Comparison of ENCODE assay signal across 18 cellular contexts in genomic region chr21:29007801-29008200, GRCh38. TPM values are rescaled to one million over a fixed set of nuclear protein-coding genes. Genes with fewer than 3 reads are reported as not detected.
DNase-seq lines count a peak whose midpoint lies in the region; ATAC-seq and TF ChIP-seq lines count a peak whose summit lies in the region.
"Had no signal": no experiment of that assay in that cellular context is flagged by ENCODE, and none has a peak within 500 bp of the region (broad histone marks: within the 10 kb centered on the region; RNA-seq: fewer than 3 reads in every experiment).

No MANE protein-coding gene starts in this region.

- no peak overlapping the region for H3K4me3 ChIP-seq in coronary artery
- H3K4me3 ChIP-seq: BLaER1 had no signal

- H3K27ac Mint-ChIP-seq in activated T-cell treated with anti-CD3 and anti-CD28 coated beads, Interleukin-2, amount 50 U/mL, for 72 hours, result peak overlapping the region; percentile 58
- peak overlapping the region; percentile 81 for H3K27ac Mint-ChIP-seq in type B pancreatic cell
- H3K27ac Mint-ChIP-seq: CD8-positive, alpha-beta memory T cell had no signal

- H3K27ac ChIP-seq in coronary artery, result no peak overlapping the region
- H3K27ac ChIP-seq: BLaER1, RWPE1 had no signal

- H3K27me3 Mint-ChIP-seq in activated T-cell treated with anti-CD3 and anti-CD28 coated beads, Interleukin-2, amount 50 U/mL, for 72 hours (ENCODE audit: low read depth), result no peaks in the 10 kb centered on the region
- H3K27me3 Mint-ChIP-seq in type B pancreatic cell, result no peaks in the 10 kb centered on the region
- H3K27me3 Mint-ChIP-seq: CD8-positive, alpha-beta memory T cell had no signal

- no peak overlapping the region for H3K4me3 Mint-ChIP-seq in activated T-cell treated with anti-CD3 and anti-CD28 coated beads, Interleukin-2, amount 50 U/mL, for 72 hours
- H3K4me3 Mint-ChIP-seq in type B pancreatic cell, result no peak overlapping the region

- TF ChIP-seq CTCF in type B pancreatic cell (conservative IDR thresholded peaks at IDR 0.05), result no peak
- no peak for TF ChIP-seq CTCF in coronary artery (IDR thresholded peaks at IDR 0.05)

- no peak for ATAC-seq in activated T-cell treated with anti-CD3 and anti-CD28 coated beads, Interleukin-2, amount 50 U/mL, for 72 hours (replicated peaks in 1 of 2)

- H3K36me3 Mint-ChIP-seq in activated T-cell treated with anti-CD3 and anti-CD28 coated beads, Interleukin-2, amount 50 U/mL, for 72 hours (ENCODE audit: insufficient read depth in 2 of 2), result peaks cover 0 to 3% of the 10 kb centered on the region in 2 donors
- H3K36me3 Mint-ChIP-seq in type B pancreatic cell, result peaks cover 4% of the 10 kb centered on the region

- no peaks in the 10 kb centered on the region for H3K9me3 Mint-ChIP-seq in activated T-cell treated with anti-CD3 and anti-CD28 coated beads, Interleukin-2, amount 50 U/mL, for 72 hours
- H3K9me3 Mint-ChIP-seq in type B pancreatic cell, result no peaks in the 10 kb centered on the region
- H3K9me3 Mint-ChIP-seq: CD8-positive, alpha-beta memory T cell had no signal

- peaks cover 11% of the 10 kb centered on the region for H3K4me1 Mint-ChIP-seq in activated T-cell treated with anti-CD3 and anti-CD28 coated beads, Interleukin-2, amount 50 U/mL, for 72 hours (ENCODE audit: low read depth)
- H3K4me1 Mint-ChIP-seq in type B pancreatic cell (ENCODE audit: unreplicated experiment), result peaks cover 4% of the 10 kb centered on the region

- no peak for DNase-seq in activated T-cell treated with anti-CD3 and anti-CD28 coated beads, Interleukin-2, amount 50 U/mL, for 72 hours
- no peak for DNase-seq in activated T-cell treated with anti-CD3 and anti-CD28 coated beads, Interleukin-2, amount 50 U/mL, for 1 hour
- peak; percentile 6 for DNase-seq in NCI-H226
- DNase-seq in islet precursor cell, result peak; percentile 64
- no peak for DNase-seq in type B pancreatic cell (ENCODE audit: extremely low spot score, unreplicated experiment)
- DNase-seq in coronary artery (ENCODE audit: low spot score), result no peak
- DNase-seq in Ammon's horn (ENCODE audit: low spot score), result no peak
- DNase-seq in D341Med (ENCODE audit: low spot score), result no peak
- DNase-seq: 8988T; CD8-positive, alpha-beta memory T cell; DMS 273 treated with DMSO at 0.1 percent for 48 hours; GOT3; Kasumi-1; NCI-H1930; NCI-H2171; NCI-H748 treated with DMSO at 0.1 percent for 48 hours had no signal

RNA-seq across cellular contexts. Expression of gene RWDD2B, which starts 11.3 kb away (rescaled TPM):
- total RNA-seq in activated T-cell treated with anti-CD3 and anti-CD28 coated beads, Interleukin-2, amount 50 U/mL, for 72 hours, result 10 to 100 TPM; 17.9 to 18.5 TPM
- 9.2 and 10.7 TPM in 2 replicates for total RNA-seq in type B pancreatic cell (ENCODE audit: low replicate concordance)

RNA-seq across cellular contexts. Expression of gene LTN1, which starts 15.1 kb away (rescaled TPM):
- total RNA-seq in activated T-cell treated with anti-CD3 and anti-CD28 coated beads, Interleukin-2, amount 50 U/mL, for 72 hours, result 10 to 100 TPM; 25.9 to 28.2 TPM
- total RNA-seq in type B pancreatic cell (ENCODE audit: low replicate concordance), result 24.3 and 27.8 TPM in 2 replicates

RNA-seq across cellular contexts. Expression of gene USP16, which starts 16.7 kb away (rescaled TPM):
- 10 to 100 TPM; 46.4 to 47.0 TPM for total RNA-seq in activated T-cell treated with anti-CD3 and anti-CD28 coated beads, Interleukin-2, amount 50 U/mL, for 72 hours
- total RNA-seq in type B pancreatic cell (ENCODE audit: low replicate concordance), result 28.9 and 35.0 TPM in 2 replicates

Comparison
In these comparisons a context has a peak if more than half of its experiments do, and no peak if none do; other contexts are left out.
1. DNase-seq: peak in NCI-H226 (single experiment) and islet precursor cell (single experiment); none in activated T-cell treated with anti-CD3 and anti-CD28 coated beads, Interleukin-2, amount 50 U/mL, for 72 hours (0 of 2), activated T-cell treated with anti-CD3 and anti-CD28 coated beads, Interleukin-2, amount 50 U/mL, for 1 hour (single experiment), type B pancreatic cell (single experiment), coronary artery (single experiment), Ammon's horn (single experiment) and D341Med (single experiment).